8 cellular contexts compared by ENCODE assay signal in genomic region chr6:137866914-137867684, GRCh38. TPM values are rescaled to one million over a fixed set of nuclear protein-coding genes. Genes with fewer than 3 reads are reported as not detected.
A peak's percentile ranks its signal among the peaks of the same experiment; 100 is the strongest.
DNase-seq lines count a peak whose midpoint lies in the region; ATAC-seq and TF ChIP-seq lines count a peak whose summit lies in the region.

Gene TNFAIP3, plus strand, starts transcription at chr6:137867259. Its CDS starts 3,969 bp downstream, at chr6:137871228.

- H3K36me3 ChIP-seq in neuronal stem cell (replicated peaks in 1 of 2; ENCODE audit: control insufficient read depth in 2 of 2, insufficient read depth in 2 of 2, low read length in 2 of 2) = no peaks in the 10 kb centered on the region
- H3K36me3 ChIP-seq in subcutaneous abdominal adipose tissue (ENCODE audit: control insufficient read depth in 5 of 5, insufficient read depth in 5 of 5, low read length in 5 of 5) = peaks cover 0 to 6% (median 3%) of the 10 kb centered on the region in 5 donors

- no peak within 1 kb of the TSS for H4K8ac ChIP-seq in neuronal stem cell (ENCODE audit: low read depth, low read length)

- H3K27ac ChIP-seq in foreskin keratinocyte = peak within 1 kb of the TSS; percentile 99
- no peak within 1 kb of the TSS for H3K27ac ChIP-seq in neuronal stem cell (replicated peaks; ENCODE audit: low read length)
- peak within 1 kb of the TSS; percentile 92 for H3K27ac ChIP-seq in subcutaneous abdominal adipose tissue (ENCODE audit: low read depth, low read length)

- no peak within 1 kb of the TSS for H4K91ac ChIP-seq in neuronal stem cell (ENCODE audit: low read depth, low read length, poor library complexity)

- no CpG with 5 or more reads among the region's 87 CpGs for WGBS in neuronal stem cell (ENCODE audit: extremely low coverage in 2 of 2, insufficient read length in 2 of 2, insufficient replicate concordance in 1 of 2), 2 donors

- H3K79me1 ChIP-seq in neuronal stem cell (ENCODE audit: low read depth, low read length) = no peaks in the 10 kb centered on the region

- no peaks in the 10 kb centered on the region for H3K27me3 ChIP-seq in foreskin keratinocyte
- H3K27me3 ChIP-seq in neuronal stem cell (ENCODE audit: control insufficient read depth in 3 of 3, insufficient read depth in 3 of 3, low read depth in 1 of 3, low read length in 3 of 3) = peaks cover 0 to 5% (median 4%) of the 10 kb centered on the region in 3 experiments
- H3K27me3 ChIP-seq in subcutaneous abdominal adipose tissue (ENCODE audit: control insufficient read depth in 5 of 5, insufficient read depth in 4 of 5, low read length in 5 of 5) = no peaks in the 10 kb centered on the region

- peak within 1 kb of the TSS; percentile 99 for H2AFZ ChIP-seq in neuronal stem cell (ENCODE audit: low read length)

- H3K9ac ChIP-seq in neuronal stem cell (ENCODE audit: low read depth, low read length, poor library complexity) (peak within 1 kb of the TSS; percentile 93), subcutaneous abdominal adipose tissue (ENCODE audit: low read length in 5 of 5) (peak within 1 kb of the TSS; percentile 86 to 99 (median 92))

- H3K4me1 ChIP-seq in foreskin keratinocyte = peaks cover 13% of the 10 kb centered on the region
- peaks cover 0 to 14% of the 10 kb centered on the region in 2 donors for H3K4me1 ChIP-seq in neuronal stem cell (ENCODE audit: control insufficient read depth in 2 of 2, insufficient read depth in 1 of 2, low read depth in 1 of 2, low read length in 2 of 2)
- peaks cover 4 to 55% (median 42%) of the 10 kb centered on the region in 5 donors for H3K4me1 ChIP-seq in subcutaneous abdominal adipose tissue (ENCODE audit: control insufficient read depth in 5 of 5, insufficient read depth in 5 of 5, low read length in 5 of 5)

- peak within 1 kb of the TSS; percentile 40 for H3K23ac ChIP-seq in neuronal stem cell (ENCODE audit: low read depth, low read length, poor library complexity)

- peak within 1 kb of the TSS; percentile 63 to 92 for H3K4me3 ChIP-seq in neuronal stem cell (ENCODE audit: low read length in 2 of 2)
- peak within 1 kb of the TSS; percentile 93 to 99 (median 98) for H3K4me3 ChIP-seq in subcutaneous abdominal adipose tissue (ENCODE audit: low read depth in 1 of 5, low read length in 5 of 5)

- no peak within 1 kb of the TSS for H2BK120ac ChIP-seq in neuronal stem cell (ENCODE audit: low read depth, low read length)

- DNase-seq in GDM1 (lab: John Stamatoyannopoulos, UW) = peak; percentile 79
- peak; percentile 74 for DNase-seq in H4 (ENCODE audit: low spot score)
- DNase-seq in SIG-M5 (lab: John Stamatoyannopoulos, UW) = peak; percentile 60
- DNase-seq in activated gamma-delta T cell (lab: John Stamatoyannopoulos, UW) = peak; percentile 92
- peak; percentile 79 to 88 for DNase-seq in foreskin keratinocyte
- DNase-seq in neuronal stem cell (ENCODE audit: low spot score) = peak; percentile 87

- H2BK12ac ChIP-seq in neuronal stem cell (ENCODE audit: low read length) = no peak within 1 kb of the TSS

- peak within 1 kb of the TSS; percentile 95 for H3K18ac ChIP-seq in neuronal stem cell (ENCODE audit: low read length)

- no peak within 1 kb of the TSS for H3K4ac ChIP-seq in neuronal stem cell (ENCODE audit: low read length)

- ATAC-seq in foreskin keratinocyte = peak; percentile 80

- no peak within 1 kb of the TSS for H3K14ac ChIP-seq in neuronal stem cell (ENCODE audit: low read length)

- H2BK5ac ChIP-seq in neuronal stem cell (ENCODE audit: low read length) = no peak within 1 kb of the TSS

- TF ChIP-seq CTCF in LNCAP (IDR thresholded peaks at IDR 0.05) (peak; percentile 83), foreskin keratinocyte (conservative IDR thresholded peaks at IDR 0.05) (peak; percentile 97)

- peak within 1 kb of the TSS; percentile 39 for H2BK15ac ChIP-seq in neuronal stem cell (ENCODE audit: low read length)

- H3K9me3 ChIP-seq in neuronal stem cell (replicated peaks in 1 of 2; ENCODE audit: control insufficient read depth in 2 of 2, insufficient read depth in 1 of 2, low read depth in 1 of 2, low read length in 2 of 2) (no peaks in the 10 kb centered on the region), subcutaneous abdominal adipose tissue (ENCODE audit: control insufficient read depth in 5 of 5, low read length in 5 of 5) (no peaks in the 10 kb centered on the region)

- peak within 1 kb of the TSS; percentile 87 for H3K4me2 ChIP-seq in neuronal stem cell (ENCODE audit: insufficient read depth, low read length, poor library complexity, severe bottlenecking)

- H2AK5ac ChIP-seq in neuronal stem cell (ENCODE audit: low read depth, low read length) = peak within 1 kb of the TSS; percentile 3

RNA-seq across cellular contexts. Expression of gene TNFAIP3, which starts in this region (rescaled TPM):
- total RNA-seq in H4 (2014; rRNA removed; shearing (Covaris generic)) = 0.41 and 0.45 TPM in 2 replicates
- 70.7 and 92.9 TPM in 2 replicates for total RNA-seq in foreskin keratinocyte
- polyA plus RNA-seq in foreskin keratinocyte = 24.8 and 27.1 TPM in 2 replicates
- polyA plus RNA-seq in neuronal stem cell (2013, experiment 1 of 2) = 4.0 TPM
- 4.6 TPM for polyA plus RNA-seq in neuronal stem cell (2013, experiment 2 of 2)

Comparison
In these comparisons a context has a peak if more than half of its experiments do, and no peak if none do; other contexts are left out.
1. RNA of gene TNFAIP3 (total RNA-seq): 70.7 to 92.9 TPM in foreskin keratinocyte; 0.41 to 0.45 TPM in H4; every median in the first group is over 10 times any median in the second.
2. Peak in DNase-seq in H4; RNA of the gene not detected or under 1 TPM.
3. Peak in every context shown above with its lines, with median percentiles within 50 percentile points of each other: DNase-seq.